20 cellular contexts compared by ENCODE assay signal in genomic region chr14:45793081-45793480, GRCh38.
"Had no signal": no experiment of that assay in that cellular context is flagged by ENCODE, and none has a peak within 500 bp of the region (broad histone marks: within the 10 kb centered on the region; RNA-seq: fewer than 3 reads in every experiment).

No MANE protein-coding gene starts in this region.

- H3K36me3 ChIP-seq: cardiac muscle cell, pancreas, thyroid gland had no signal

- H3K36me3 Mint-ChIP-seq: activated CD4-positive, alpha-beta memory T cell treated with anti-CD3 and anti-CD28 coated beads for 36 hours; activated naive CD4-positive, alpha-beta T cell treated with anti-CD3 and anti-CD28 coated beads, Interleukin-2, amount 10 ng/mL, durations not matched to agents 7 days and 5 days; memory B cell had no signal

- H3K4me1 Mint-ChIP-seq: activated naive CD4-positive, alpha-beta T cell treated with anti-CD3 and anti-CD28 coated beads, Interleukin-2, amount 10 ng/mL, durations not matched to agents 7 days and 5 days; memory B cell; nephron progenitor cell had no signal

- H3K4me3 Mint-ChIP-seq: activated CD4-positive, alpha-beta memory T cell treated with anti-CD3 and anti-CD28 coated beads for 36 hours; activated naive CD4-positive, alpha-beta T cell treated with anti-CD3 and anti-CD28 coated beads, Interleukin-2, amount 10 ng/mL, durations not matched to agents 7 days and 5 days; memory B cell; nephron progenitor cell had no signal

- ATAC-seq: mucosa of descending colon; pancreas; psoas muscle; right cardiac atrium; stimulated activated naive CD8-positive, alpha-beta T cell treated with anti-CD3 and anti-CD28 coated beads, Interleukin-15, Interleukin-2, amounts not matched to agents 100 U/mL and 50 U/mL, for 24 hours had no signal

- H3K27ac Mint-ChIP-seq: activated CD4-positive, alpha-beta memory T cell treated with anti-CD3 and anti-CD28 coated beads for 36 hours; activated naive CD4-positive, alpha-beta T cell treated with anti-CD3 and anti-CD28 coated beads, Interleukin-2, amount 10 ng/mL, durations not matched to agents 7 days and 5 days; memory B cell; nephron progenitor cell had no signal

- DNase-seq: activated CD4-positive, alpha-beta memory T cell treated with anti-CD3 and anti-CD28 coated beads for 36 hours; activated CD4-positive, alpha-beta T cell treated with anti-CD3 and anti-CD28 coated beads for 48 hours; activated effector memory CD4-positive, alpha-beta T cell treated with anti-CD3 and anti-CD28 coated beads, Interleukin-2, amount 50 U/mL, for 16 hours; activated naive CD4-positive, alpha-beta T cell treated with anti-CD3 and anti-CD28 coated beads, Interleukin-2, amount 10 ng/mL, durations not matched to agents 7 days and 5 days; erythroblast; glutamatergic neuron; hypothalamus; mucosa of descending colon; nephron progenitor cell; pancreas; psoas muscle; stimulated activated CD4-positive, alpha-beta T cell treated with anti-CD3 and anti-CD28 coated beads, Interleukin-12 subunit alpha, Interleukin-12 subunit beta, amount 100 ng/mL, for 4 hours; stimulated activated CD4-positive, alpha-beta T cell treated with anti-CD3 and anti-CD28 coated beads, Interleukin-4, amount 100 ng/mL, for 4 hours; stimulated activated naive CD8-positive, alpha-beta T cell treated with anti-CD3 and anti-CD28 coated beads, Interleukin-15, Interleukin-2, amounts not matched to agents 100 U/mL and 50 U/mL, for 24 hours; substantia nigra; T-helper 9 cell; thyroid gland had no signal

- H3K27me3 ChIP-seq: cardiac muscle cell, pancreas, thyroid gland had no signal

- H3K4me3 ChIP-seq: cardiac muscle cell, mucosa of descending colon, pancreas, psoas muscle, thyroid gland had no signal

- H3K27me3 Mint-ChIP-seq: activated CD4-positive, alpha-beta memory T cell treated with anti-CD3 and anti-CD28 coated beads for 36 hours; activated naive CD4-positive, alpha-beta T cell treated with anti-CD3 and anti-CD28 coated beads, Interleukin-2, amount 10 ng/mL, durations not matched to agents 7 days and 5 days; memory B cell had no signal

- H3K4me1 ChIP-seq: pancreas, psoas muscle, thyroid gland had no signal

- H3K27ac ChIP-seq: cardiac muscle cell, pancreas, psoas muscle, thyroid gland had no signal

- H3K9me3 ChIP-seq: pancreas, psoas muscle, thyroid gland had no signal
